Comparison of ENCODE assay signal across 9 cellular contexts in genomic region chr3:132343018-132343612, GRCh38. TPM values are rescaled to one million over a fixed set of nuclear protein-coding genes. Genes with fewer than 3 reads are reported as not detected.
DNase-seq lines count a peak whose midpoint lies in the region; ATAC-seq and TF ChIP-seq lines count a peak whose summit lies in the region.
"Had no signal": no experiment of that assay in that cellular context is flagged by ENCODE, and none has a peak within 500 bp of the region (broad histone marks: within the 10 kb centered on the region; RNA-seq: fewer than 3 reads in every experiment).

No MANE protein-coding gene starts in this region.

- no peak overlapping the region for H3K4me3 Mint-ChIP-seq in activated naive CD8-positive, alpha-beta T cell treated with anti-CD3 and anti-CD28 coated beads, Interleukin-2, amount 50 U/mL, for 24 hours
- no peak overlapping the region for H3K4me3 Mint-ChIP-seq in activated naive CD8-positive, alpha-beta T cell treated with anti-CD3 and anti-CD28 coated beads for 36 hours
- H3K4me3 Mint-ChIP-seq: central memory CD8-positive, alpha-beta T cell had no signal

- ATAC-seq in activated naive CD8-positive, alpha-beta T cell treated with anti-CD3 and anti-CD28 coated beads, Interleukin-2, amount 50 U/mL, for 24 hours: no peak
- ATAC-seq in HG03442 (IDR thresholded peaks at IDR 0.05; ENCODE audit: unreplicated experiment): peak; percentile 82
- no peak for ATAC-seq in HG02852 (IDR thresholded peaks at IDR 0.05; ENCODE audit: unreplicated experiment)

- H3K36me3 Mint-ChIP-seq in activated naive CD8-positive, alpha-beta T cell treated with anti-CD3 and anti-CD28 coated beads, Interleukin-2, amount 50 U/mL, for 24 hours (ENCODE audit: low read depth): no peaks in the 10 kb centered on the region
- no peaks in the 10 kb centered on the region for H3K36me3 Mint-ChIP-seq in activated naive CD8-positive, alpha-beta T cell treated with anti-CD3 and anti-CD28 coated beads for 36 hours

- peaks cover 0 to 4% of the 10 kb centered on the region in 2 donors for H3K4me1 ChIP-seq in right atrium auricular region

- peak; percentile 5 for DNase-seq in activated naive CD8-positive, alpha-beta T cell treated with anti-CD3 and anti-CD28 coated beads, Interleukin-2, amount 50 U/mL, for 24 hours
- DNase-seq in activated naive CD8-positive, alpha-beta T cell treated with anti-CD3 and anti-CD28 coated beads for 36 hours: no peak
- DNase-seq in NCI-H510A treated with DMSO at 0.1 percent for 48 hours (lab: John Stamatoyannopoulos, UW) (peak; percentile 59), amniotic epithelial cell (ENCODE audit: low read depth) (peak; percentile 66), right atrium auricular region (ENCODE audit: low spot score) (no peak), retinal pigment epithelial cell (ENCODE audit: low read depth) (peak; percentile 8)

- H3K27ac ChIP-seq in right atrium auricular region: no peak overlapping the region

- H3K27me3 Mint-ChIP-seq in activated naive CD8-positive, alpha-beta T cell treated with anti-CD3 and anti-CD28 coated beads, Interleukin-2, amount 50 U/mL, for 24 hours: peaks cover 17% of the 10 kb centered on the region
- H3K27me3 Mint-ChIP-seq in activated naive CD8-positive, alpha-beta T cell treated with anti-CD3 and anti-CD28 coated beads for 36 hours: peaks cover 5% of the 10 kb centered on the region

- H3K27ac Mint-ChIP-seq in activated naive CD8-positive, alpha-beta T cell treated with anti-CD3 and anti-CD28 coated beads, Interleukin-2, amount 50 U/mL, for 24 hours: no peak overlapping the region
- H3K27ac Mint-ChIP-seq in activated naive CD8-positive, alpha-beta T cell treated with anti-CD3 and anti-CD28 coated beads for 36 hours: no peak overlapping the region

- peaks cover 8% of the 10 kb centered on the region for H3K4me1 Mint-ChIP-seq in activated naive CD8-positive, alpha-beta T cell treated with anti-CD3 and anti-CD28 coated beads, Interleukin-2, amount 50 U/mL, for 24 hours
- peaks cover 6% of the 10 kb centered on the region for H3K4me1 Mint-ChIP-seq in activated naive CD8-positive, alpha-beta T cell treated with anti-CD3 and anti-CD28 coated beads for 36 hours
- H3K4me1 Mint-ChIP-seq: central memory CD8-positive, alpha-beta T cell had no signal

- no peaks in the 10 kb centered on the region for H3K9me3 Mint-ChIP-seq in activated naive CD8-positive, alpha-beta T cell treated with anti-CD3 and anti-CD28 coated beads, Interleukin-2, amount 50 U/mL, for 24 hours
- no peaks in the 10 kb centered on the region for H3K9me3 Mint-ChIP-seq in activated naive CD8-positive, alpha-beta T cell treated with anti-CD3 and anti-CD28 coated beads for 36 hours
- H3K9me3 Mint-ChIP-seq: central memory CD8-positive, alpha-beta T cell had no signal

- no peaks in the 10 kb centered on the region for H3K27me3 ChIP-seq in right atrium auricular region

- H3K4me3 ChIP-seq in right atrium auricular region (no peak overlapping the region), retinal pigment epithelial cell (ENCODE audit: low read length) (no peak overlapping the region)

- no peaks in the 10 kb centered on the region for H3K9me3 ChIP-seq in right atrium auricular region

- H3K36me3 ChIP-seq in right atrium auricular region: no peaks in the 10 kb centered on the region

- TF ChIP-seq CTCF in right atrium auricular region (IDR thresholded peaks at IDR 0.05) (peak; percentile 69 to 87), retinal pigment epithelial cell (conservative IDR thresholded peaks at IDR 0.05; ENCODE audit: low read depth, low read length) (peak; percentile 87)

RNA-seq across cellular contexts. Expression of gene ACP3, which starts 25.9 kb away (rescaled TPM):
- total RNA-seq in activated naive CD8-positive, alpha-beta T cell treated with anti-CD3 and anti-CD28 coated beads for 36 hours: not detected
- 1 to 10 TPM in 1 of 2 donors, under 1 TPM in 1; 0.79 to 2.5 TPM for total RNA-seq in right atrium auricular region

Comparison
In these comparisons a context has a peak if more than half of its experiments do, and no peak if none do; other contexts are left out.
1. DNase-seq: peak in activated naive CD8-positive, alpha-beta T cell treated with anti-CD3 and anti-CD28 coated beads, Interleukin-2, amount 50 U/mL, for 24 hours (single experiment), NCI-H510A treated with DMSO at 0.1 percent for 48 hours (single experiment), amniotic epithelial cell (single experiment) and retinal pigment epithelial cell (single experiment); none in activated naive CD8-positive, alpha-beta T cell treated with anti-CD3 and anti-CD28 coated beads for 36 hours (single experiment) and right atrium auricular region (single experiment).